20 cellular contexts compared by ENCODE assay signal in the genomic region with DNA sequence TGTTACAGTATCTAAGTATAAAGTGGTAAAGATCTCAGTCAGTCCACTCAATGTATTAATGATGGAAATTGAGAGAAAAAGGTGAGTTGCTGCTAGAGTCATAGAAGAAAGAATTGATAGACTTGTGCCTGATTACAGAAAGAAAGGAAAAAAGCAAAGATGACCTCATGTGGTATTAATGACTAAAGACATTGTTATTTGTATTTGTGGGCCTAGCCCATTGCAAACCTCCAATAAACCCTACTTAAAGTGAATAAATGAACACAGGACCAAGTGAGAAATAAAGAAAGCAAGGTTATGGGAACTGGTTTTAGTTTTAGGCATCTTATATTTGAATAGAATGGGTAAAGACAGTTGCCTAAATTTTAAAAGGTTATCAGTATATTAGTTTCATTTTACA.
DNase-seq lines count a peak whose midpoint lies in the region; ATAC-seq and TF ChIP-seq lines count a peak whose summit lies in the region.
"Had no signal": no experiment of that assay in that cellular context is flagged by ENCODE, and none has a peak within 500 bp of the region (broad histone marks: within the 10 kb centered on the region; RNA-seq: fewer than 3 reads in every experiment).

No MANE protein-coding gene starts in this region.

- peaks cover 3% of the 10 kb centered on the region; the same call in 1 of the 2 replicates for H3K36me3 ChIP-seq in ACC112 (ENCODE audit: insufficient read depth, low read length)
- H3K36me3 ChIP-seq in stomach: no peaks in the 10 kb centered on the region
- H3K36me3 ChIP-seq: MG63, Peyer's patch had no signal

- no peak overlapping the region for H3K27ac Mint-ChIP-seq in activated T-helper 17 cell treated with anti-CD3 and anti-CD28 coated beads, Interleukin-2, amount 50 U/mL, for 72 hours

- no peaks in the 10 kb centered on the region for H3K79me2 ChIP-seq in ACC112 (ENCODE audit: control insufficient read depth, insufficient read depth, low read length, unreplicated experiment)

- no peak overlapping the region for H3K4me3 Mint-ChIP-seq in activated T-helper 17 cell treated with anti-CD3 and anti-CD28 coated beads, Interleukin-2, amount 50 U/mL, for 72 hours

- H3K27me3 Mint-ChIP-seq in activated T-helper 17 cell treated with anti-CD3 and anti-CD28 coated beads, Interleukin-2, amount 50 U/mL, for 72 hours: no peaks in the 10 kb centered on the region

- no peak for ATAC-seq in activated T-helper 17 cell treated with anti-CD3 and anti-CD28 coated beads, Interleukin-2, amount 50 U/mL, for 72 hours (replicated peaks)
- ATAC-seq: GM12878 had no signal

- H2AFZ ChIP-seq in ACC112 (ENCODE audit: low read length, unreplicated experiment): peak overlapping the region; percentile 39

- intact Hi-C loops in stomach (cut with DNase I; ENCODE audit: low total_unique reads): no loop called here

- H3K9me3 ChIP-seq in stomach: no peaks in the 10 kb centered on the region
- H3K9me3 ChIP-seq: MG63, Peyer's patch had no signal

- H3K36me3 Mint-ChIP-seq in activated T-helper 17 cell treated with anti-CD3 and anti-CD28 coated beads, Interleukin-2, amount 50 U/mL, for 72 hours (ENCODE audit: low read depth): no peaks in the 10 kb centered on the region

- peaks cover 28% of the 10 kb centered on the region for H3K9me3 Mint-ChIP-seq in activated T-helper 17 cell treated with anti-CD3 and anti-CD28 coated beads, Interleukin-2, amount 50 U/mL, for 72 hours

- peak; percentile 27 for DNase-seq in HT1080 (ENCODE audit: low read depth)
- DNase-seq in astrocyte of the hippocampus (ENCODE audit: low read depth, low spot score): peak; percentile 16
- peak; percentile 9 for DNase-seq in fibroblast of the aortic adventitia (ENCODE audit: low read depth)
- no peak for DNase-seq in AML-193 (lab: John Stamatoyannopoulos, UW)
- DNase-seq in hypothalamus (lab: John Stamatoyannopoulos, UW): no peak
- DNase-seq in stomach: no peak
- DNase-seq: 8988T, C1 segment of cervical spinal cord, DMS53, KG1, MG63, NCI-H1105, NCI-H1694 treated with DMSO at 0.1 percent for 48 hours, NCI-H446 treated with DMSO at 0.1 percent for 48 hours, NCI-H748 treated with DMSO at 0.1 percent for 48 hours, Peyer's patch had no signal

- H3K4me1 ChIP-seq in ACC112 (ENCODE audit: control insufficient read depth, insufficient read depth, low read length, unreplicated experiment) (peaks cover 19% of the 10 kb centered on the region), stomach (no peaks in the 10 kb centered on the region)
- H3K4me1 ChIP-seq: Peyer's patch had no signal

- H3K4me3 ChIP-seq in ACC112 (ENCODE audit: low read depth, low read length) (no peak overlapping the region), fibroblast of the aortic adventitia (ENCODE audit: low read depth, low read length) (no peak overlapping the region), stomach (no peak overlapping the region)
- H3K4me3 ChIP-seq: GM12878, MG63, Peyer's patch had no signal

- TF ChIP-seq EP300 in stomach (IDR thresholded peaks at IDR 0.05): no peak

- H3K4me1 Mint-ChIP-seq in activated T-helper 17 cell treated with anti-CD3 and anti-CD28 coated beads, Interleukin-2, amount 50 U/mL, for 72 hours: no peaks in the 10 kb centered on the region

- H3K27ac ChIP-seq in ACC112 (ENCODE audit: low read depth, low read length) (peak overlapping the region; percentile 13; the same call in 1 of the 2 replicates), stomach (no peak overlapping the region)
- H3K27ac ChIP-seq: HL-60, Peyer's patch had no signal

- no peak for TF ChIP-seq POLR2A in stomach (IDR thresholded peaks at IDR 0.05)

- H3K27me3 ChIP-seq in ACC112 (ENCODE audit: insufficient read depth, low read length) (no peaks in the 10 kb centered on the region), stomach (no peaks in the 10 kb centered on the region)
- H3K27me3 ChIP-seq: MG63, Peyer's patch had no signal

- TF ChIP-seq CTCF in fibroblast of the aortic adventitia (IDR thresholded peaks at IDR 0.05; ENCODE audit: insufficient read depth, low read length) (no peak), stomach (IDR thresholded peaks at IDR 0.05) (no peak)

Comparison
In these comparisons a context has a peak if more than half of its experiments do, and no peak if none do; other contexts are left out.
1. DNase-seq: peak in HT1080 (single experiment), astrocyte of the hippocampus (single experiment) and fibroblast of the aortic adventitia (single experiment); none in AML-193 (0 of 2), hypothalamus (0 of 51) and stomach (single experiment).